ENCODE assay signal across 16 cellular contexts in genomic region chr22:48800886-48801607, GRCh38.
DNase-seq lines count a peak whose midpoint lies in the region; ATAC-seq, FAIRE-seq and TF ChIP-seq lines count a peak whose summit lies in the region.
"Had no signal": no experiment of that assay in that cellular context is flagged by ENCODE, and none has a peak within 500 bp of the region (broad histone marks: within the 10 kb centered on the region; RNA-seq: fewer than 3 reads in every experiment).

No MANE protein-coding gene starts in this region.

- no peak overlapping the region for H3K27ac Mint-ChIP-seq in osteocyte (ENCODE audit: unreplicated experiment)
- H3K27ac Mint-ChIP-seq: CD4-positive, alpha-beta memory T cell; GM23338; H9 had no signal

- H3K27ac ChIP-seq in HepG2 (ENCODE audit: extremely low read length, insufficient read depth, low read length) (no peak overlapping the region), right lobe of liver (no peak overlapping the region), trophoblast cell (ENCODE audit: low read depth, low read length) (no peak overlapping the region)
- H3K27ac ChIP-seq: A549, C4-2B had no signal

- no peak overlapping the region for H3K23ac ChIP-seq in trophoblast cell (ENCODE audit: low read length)

- POLR2A ChIA-PET in HepG2 (lab: Yijun Ruan, JAX): no interaction called here

- in situ Hi-C loops in HepG2 (cut with HindIII; ENCODE audit: extremely low pct_ligation_motif_present, low pct_unique_long_range_greater_than_20kb): no loop called here

- FAIRE-seq in HepG2 (lab: Jason Lieb, UNC): no peak
- FAIRE-seq: A549, G401.6, GM12891 had no signal

- H4K20me1 ChIP-seq in HepG2 (ENCODE audit: insufficient read depth, low read length): no peaks in the 10 kb centered on the region

- H3K36me3 ChIP-seq in HepG2 (replicated peaks in 1 of 2; ENCODE audit: control insufficient read depth in 1 of 2, insufficient read depth in 2 of 2, low read length in 2 of 2) (no peaks in the 10 kb centered on the region), right lobe of liver (no peaks in the 10 kb centered on the region), trophoblast cell (ENCODE audit: control insufficient read depth in 1 of 2, insufficient read depth in 2 of 2, low read length in 2 of 2) (no peaks in the 10 kb centered on the region)
- H3K36me3 ChIP-seq: BE2C had no signal

- no peak overlapping the region for H2BK12ac ChIP-seq in trophoblast cell (ENCODE audit: low read length)

- H4K91ac ChIP-seq in trophoblast cell (ENCODE audit: low read depth, low read length): no peak overlapping the region

- no peak for TF ChIP-seq POLR2A in HepG2 (IDR thresholded peaks at IDR 0.05; ENCODE audit: insufficient read depth in 1 of 2, low read depth in 2 of 2, low read length in 2 of 2)
- no peak for TF ChIP-seq POLR2A in right lobe of liver (IDR thresholded peaks at IDR 0.05)

- 45% methylated on average over 14 of the region's 14 CpGs for WGBS in HepG2 (ENCODE audit: low lambda C conversion rate)
- 82% methylated on average over 11 of the region's 14 CpGs for WGBS in right lobe of liver (ENCODE audit: insufficient coverage, low coverage, low lambda C conversion rate, missing lambda C conversion rate)
- WGBS in trophoblast cell (ENCODE audit: extremely low coverage, insufficient coverage, insufficient read length): 100% methylated on average over 3 of the region's 14 CpGs

- intact Hi-C loops in HepG2 (cut with micrococcal nuclease; ENCODE audit: unreplicated experiment): no loop called here
- intact Hi-C loops in right lobe of liver (cut with DNase I): no loop called here

- peaks cover 2 to 34% of the 10 kb centered on the region in 2 experiments; a peak in 3 of 5 replicates for H3K27me3 ChIP-seq in HepG2 (ENCODE audit: control insufficient read depth in 1 of 2, insufficient read depth in 2 of 2, low read length in 2 of 2)
- no peaks in the 10 kb centered on the region for H3K27me3 ChIP-seq in right lobe of liver
- H3K27me3 ChIP-seq in trophoblast cell (ENCODE audit: insufficient read depth, low read length): no peaks in the 10 kb centered on the region
- H3K27me3 ChIP-seq: BE2C had no signal

- no peak overlapping the region for H2BK5ac ChIP-seq in trophoblast cell (ENCODE audit: low read depth, low read length, poor library complexity)

- TF ChIP-seq EP300 in HepG2 (IDR thresholded peaks at IDR 0.05; ENCODE audit: low read depth in 2 of 2, low read length in 2 of 2) (no peak), HepG2 (CRISPR knock-in tag; IDR thresholded peaks at IDR 0.05; ENCODE audit: borderline replicate concordance) (no peak)

- no TSS peak for BruUV-seq in HepG2 (replicated peaks; lab: Mats Ljungman, UMichigan)

- no peak overlapping the region for H3K4me3 Mint-ChIP-seq in osteocyte (ENCODE audit: unreplicated experiment)
- H3K4me3 Mint-ChIP-seq: CD4-positive, alpha-beta memory T cell; GM23338; H9 had no signal

- H3K9me3 Mint-ChIP-seq in osteocyte (ENCODE audit: unreplicated experiment): no peaks in the 10 kb centered on the region
- H3K9me3 Mint-ChIP-seq: CD4-positive, alpha-beta memory T cell; GM23338; H9 had no signal

- H3K27me3 Mint-ChIP-seq in osteocyte (ENCODE audit: unreplicated experiment): no peaks in the 10 kb centered on the region

- H3K14ac ChIP-seq in trophoblast cell (ENCODE audit: low read length): no peak overlapping the region

- no peak for TF ChIP-seq RAD21 in HepG2 (CRISPR knock-in tag; IDR thresholded peaks at IDR 0.05)

- H3K4me2 ChIP-seq in HepG2 (ENCODE audit: low read depth, low read length): no peak overlapping the region
- H3K4me2 ChIP-seq in trophoblast cell (ENCODE audit: low read length): no peak overlapping the region
- H3K4me2 ChIP-seq: A549, GM23338 had no signal

- no peak overlapping the region for H3K18ac ChIP-seq in trophoblast cell (ENCODE audit: low read length)

- TF ChIP-seq CTCF in HepG2 (CRISPR knock-in tag; IDR thresholded peaks at IDR 0.05) (no peak), right lobe of liver (IDR thresholded peaks at IDR 0.05) (no peak), osteocyte (IDR thresholded peaks at IDR 0.05) (no peak)

- H3K9ac ChIP-seq in HepG2 (ENCODE audit: insufficient read depth, low read depth, low read length): no peak overlapping the region
- H3K9ac ChIP-seq in trophoblast cell (ENCODE audit: low read length): no peak overlapping the region

- peaks cover 3% of the 10 kb centered on the region for H3K4me1 ChIP-seq in HepG2 (ENCODE audit: insufficient read depth, low read length)
- H3K4me1 ChIP-seq in right lobe of liver: no peaks in the 10 kb centered on the region
- no peaks in the 10 kb centered on the region for H3K4me1 ChIP-seq in trophoblast cell (ENCODE audit: control insufficient read depth in 1 of 2, insufficient read depth in 2 of 2, low read length in 2 of 2)
- H3K4me1 ChIP-seq: A549, BE2C had no signal

- H2BK120ac ChIP-seq in trophoblast cell (ENCODE audit: insufficient read depth, low read length, poor library complexity): no peak overlapping the region

- no peak overlapping the region for H2AFZ ChIP-seq in HepG2 (ENCODE audit: low read length)
- no peak overlapping the region for H2AFZ ChIP-seq in trophoblast cell (ENCODE audit: insufficient read depth, low read length, poor library complexity)
- H2AFZ ChIP-seq: GM23338 had no signal

- DNase-seq in HepG2 (ENCODE audit: low spot score) (no peak), right lobe of liver (no peak), islet precursor cell (peak; percentile 35), osteocyte (ENCODE audit: extremely low spot score, unreplicated experiment) (peak; percentile 77), dermis blood vessel endothelial cell (no peak), trophoblast cell (no peak)
- DNase-seq: BE2C; CD4-positive, alpha-beta memory T cell; DMS79; EL; H9 had no signal

- no peak overlapping the region for H4K8ac ChIP-seq in trophoblast cell (ENCODE audit: low read depth, low read length)

- no peaks in the 10 kb centered on the region for H3K4me1 Mint-ChIP-seq in osteocyte (ENCODE audit: unreplicated experiment)
- H3K4me1 Mint-ChIP-seq: CD4-positive, alpha-beta memory T cell had no signal

- H3K9me3 ChIP-seq in HepG2 (ENCODE audit: low read length) (no peaks in the 10 kb centered on the region), right lobe of liver (no peaks in the 10 kb centered on the region), trophoblast cell (ENCODE audit: insufficient read depth, low read depth, low read length) (no peaks in the 10 kb centered on the region)
- H3K9me3 ChIP-seq: A549, BE2C had no signal

- H4K12ac ChIP-seq in trophoblast cell (ENCODE audit: low read depth, low read length): no peak overlapping the region

- H3K4me3 ChIP-seq in HepG2 (replicated peaks in 1 of 3; ENCODE audit: insufficient read depth in 1 of 3, low read depth in 2 of 3, low read length in 3 of 3) (no peak overlapping the region), right lobe of liver (no peak overlapping the region), trophoblast cell (ENCODE audit: low read depth, low read length) (no peak overlapping the region)
- H3K4me3 ChIP-seq: A549, GM23338 had no signal

- CTCF ChIA-PET in HepG2 (lab: Yijun Ruan, JAX; ENCODE audit: low intra/inter-chr PET ratio, low total read pairs): no interaction called here

- ATAC-seq in HepG2 (no peak), right lobe of liver (no peak)
- ATAC-seq: A549, GM23338 had no signal

- H3K36me3 Mint-ChIP-seq in osteocyte (ENCODE audit: unreplicated experiment): no peaks in the 10 kb centered on the region
- H3K36me3 Mint-ChIP-seq: CD4-positive, alpha-beta memory T cell had no signal

- no peak overlapping the region for H2AK5ac ChIP-seq in trophoblast cell (ENCODE audit: low read length)

- no peaks in the 10 kb centered on the region for H3K79me1 ChIP-seq in trophoblast cell (ENCODE audit: low read length)

- H3K79me2 ChIP-seq in HepG2 (ENCODE audit: insufficient read depth, low read length) (no peaks in the 10 kb centered on the region), trophoblast cell (ENCODE audit: control insufficient read depth, insufficient read depth, low read length, poor library complexity) (no peaks in the 10 kb centered on the region)

- H3K4ac ChIP-seq in trophoblast cell (ENCODE audit: low read depth, low read length): no peak overlapping the region

TF ChIP-seq in HepG2, 621 proteins besides CTCF, POLR2A, EP300 and RAD21 (continues in another document):
- TF ChIP-seq NBN (conservative IDR thresholded peaks at IDR 0.05): 0 out of 2 replicates have a peak, but pooled peaks have one; percentile 31
- TF ChIP-seq POLR2AphosphoS2 (IDR thresholded peaks at IDR 0.05; ENCODE audit: low read depth, low read length): no peak
- TF ChIP-seq MXI1 (IDR thresholded peaks at IDR 0.05; ENCODE audit: borderline replicate concordance, low read depth, low read length): no peak
- no peak for TF ChIP-seq ZNF703 (CRISPR knock-in tag; IDR thresholded peaks at IDR 0.05; ENCODE audit: borderline replicate concordance)
- no peak for TF ChIP-seq ATF7 (IDR thresholded peaks at IDR 0.05)
- TF ChIP-seq ATF7 (CRISPR knock-in tag; IDR thresholded peaks at IDR 0.05): no peak
- TF ChIP-seq ZNF34 (CRISPR knock-in tag; IDR thresholded peaks at IDR 0.05; ENCODE audit: borderline replicate concordance): no peak
- TF ChIP-seq ZBTB49 (CRISPR knock-in tag; IDR thresholded peaks at IDR 0.05; ENCODE audit: borderline replicate concordance): no peak
- TF ChIP-seq FOXK1 (CRISPR knock-in tag; IDR thresholded peaks at IDR 0.05; ENCODE audit: borderline replicate concordance, low read depth): no peak
- no peak for TF ChIP-seq KDM6A (CRISPR knock-in tag; IDR thresholded peaks at IDR 0.05; ENCODE audit: low read depth)
- no peak for TF ChIP-seq TAF1 (CRISPR knock-in tag; IDR thresholded peaks at IDR 0.05)
- no peak for TF ChIP-seq ZNF678 (CRISPR knock-in tag; IDR thresholded peaks at IDR 0.05)
- no peak for TF ChIP-seq ZNF263 (CRISPR knock-in tag; IDR thresholded peaks at IDR 0.05)
- no peak for TF ChIP-seq ZNF350 (CRISPR knock-in tag; IDR thresholded peaks at IDR 0.05; ENCODE audit: borderline replicate concordance, low read depth)

Comparison
In these comparisons a context has a peak if more than half of its experiments do, and no peak if none do; other contexts are left out.
1. DNase-seq: peak in islet precursor cell (single experiment) and osteocyte (single experiment); none in HepG2 (single experiment), right lobe of liver (0 of 3), dermis blood vessel endothelial cell (single experiment) and trophoblast cell (0 of 2).